ENCODE assay signal across 10 cellular contexts in genomic region chr3:121735047-121735696, GRCh38. TPM values are rescaled to one million over a fixed set of nuclear protein-coding genes. Genes with fewer than 3 reads are reported as not detected.
DNase-seq lines count a peak whose midpoint lies in the region; ATAC-seq lines count a peak whose summit lies in the region.
"Had no signal": no experiment of that assay in that cellular context is flagged by ENCODE, and none has a peak within 500 bp of the region (broad histone marks: within the 10 kb centered on the region; RNA-seq: fewer than 3 reads in every experiment).

No MANE protein-coding gene starts in this region.

- ATAC-seq in GM21737 (IDR thresholded peaks at IDR 0.05; ENCODE audit: unreplicated experiment) (peak; percentile 95), HG03354 (IDR thresholded peaks at IDR 0.05; ENCODE audit: poor library complexity, severe bottlenecking, unreplicated experiment) (peak; percentile 94)
- ATAC-seq in stimulated activated effector memory CD8-positive, alpha-beta T cell treated with anti-CD3 and anti-CD28 coated beads, Interleukin-12 subunit alpha, Interleukin-12 subunit beta, amount 100 ng/mL, for 72 hours: peak; percentile 97

- CTCF ChIA-PET in activated naive CD4-positive, alpha-beta T cell treated with anti-CD3 and anti-CD28 coated beads for 36 hours (lab: Charles Lee): interaction anchor here (0.6 kb wide), 1 partner anchor 10 kb away, joined by 3 read pairs; no protein-coding TSS in a partner anchor

- H3K9me3 Mint-ChIP-seq in activated naive CD4-positive, alpha-beta T cell treated with anti-CD3 and anti-CD28 coated beads for 36 hours: no peaks in the 10 kb centered on the region
- H3K9me3 Mint-ChIP-seq in stimulated activated effector memory CD8-positive, alpha-beta T cell treated with anti-CD3 and anti-CD28 coated beads, Interleukin-12 subunit alpha, Interleukin-12 subunit beta, amount 100 ng/mL, for 72 hours: no peaks in the 10 kb centered on the region

- intact Hi-C loops in activated naive CD4-positive, alpha-beta T cell treated with anti-CD3 and anti-CD28 coated beads for 36 hours (cut with micrococcal nuclease): loop anchor here (1.0 kb wide), 4 partner anchors 14 to 411 kb away; partner anchors contain the start of genes EAF2, GOLGB1, HCLS1 and IQCB1

- H3K36me3 Mint-ChIP-seq in activated naive CD4-positive, alpha-beta T cell treated with anti-CD3 and anti-CD28 coated beads for 36 hours (ENCODE audit: low read depth): peaks cover 6% of the 10 kb centered on the region
- peaks cover 7% of the 10 kb centered on the region for H3K36me3 Mint-ChIP-seq in stimulated activated effector memory CD8-positive, alpha-beta T cell treated with anti-CD3 and anti-CD28 coated beads, Interleukin-12 subunit alpha, Interleukin-12 subunit beta, amount 100 ng/mL, for 72 hours

- H3K4me3 Mint-ChIP-seq in activated naive CD4-positive, alpha-beta T cell treated with anti-CD3 and anti-CD28 coated beads for 36 hours: no peak overlapping the region
- no peak overlapping the region for H3K4me3 Mint-ChIP-seq in stimulated activated effector memory CD8-positive, alpha-beta T cell treated with anti-CD3 and anti-CD28 coated beads, Interleukin-12 subunit alpha, Interleukin-12 subunit beta, amount 100 ng/mL, for 72 hours

- peaks cover 38% of the 10 kb centered on the region for H3K4me1 Mint-ChIP-seq in activated naive CD4-positive, alpha-beta T cell treated with anti-CD3 and anti-CD28 coated beads for 36 hours (ENCODE audit: low read depth)
- peaks cover 52% of the 10 kb centered on the region for H3K4me1 Mint-ChIP-seq in stimulated activated effector memory CD8-positive, alpha-beta T cell treated with anti-CD3 and anti-CD28 coated beads, Interleukin-12 subunit alpha, Interleukin-12 subunit beta, amount 100 ng/mL, for 72 hours

- H3K27me3 Mint-ChIP-seq in activated naive CD4-positive, alpha-beta T cell treated with anti-CD3 and anti-CD28 coated beads for 36 hours (ENCODE audit: low read depth): no peaks in the 10 kb centered on the region

- H3K27ac Mint-ChIP-seq in activated naive CD4-positive, alpha-beta T cell treated with anti-CD3 and anti-CD28 coated beads for 36 hours: peak overlapping the region; percentile 0
- peak overlapping the region; percentile 26 for H3K27ac Mint-ChIP-seq in stimulated activated effector memory CD8-positive, alpha-beta T cell treated with anti-CD3 and anti-CD28 coated beads, Interleukin-12 subunit alpha, Interleukin-12 subunit beta, amount 100 ng/mL, for 72 hours

- no peak for DNase-seq in activated naive CD4-positive, alpha-beta T cell treated with anti-CD3 and anti-CD28 coated beads for 36 hours
- DNase-seq in activated naive CD4-positive, alpha-beta T cell treated with anti-CD3 and anti-CD28 coated beads, Interleukin-2, amount 50 U/mL, for 16 hours: no peak
- no peak for DNase-seq in stimulated activated effector memory CD8-positive, alpha-beta T cell treated with anti-CD3 and anti-CD28 coated beads, Interleukin-12 subunit alpha, Interleukin-12 subunit beta, amount 100 ng/mL, for 72 hours (ENCODE audit: low spot score in 2 of 2)
- no peak for DNase-seq in stimulated activated CD4-positive, alpha-beta T cell treated with anti-CD3 and anti-CD28 coated beads, Interleukin-4, amount 100 ng/mL, for 1 hour
- no peak for DNase-seq in SW480 (ENCODE audit: low spot score)
- no peak for DNase-seq in activated CD4-positive, alpha-beta T cell treated with anti-CD3 and anti-CD28 coated beads, Interleukin-2, amount 50 U/mL, for 1 hour
- DNase-seq: activated CD4-positive, alpha-beta T cell treated with anti-CD3 and anti-CD28 coated beads for 1 hour; PC-3 had no signal

RNA-seq across cellular contexts. Expression of gene GOLGB1, which starts 14.4 kb away (rescaled TPM):
- total RNA-seq in activated naive CD4-positive, alpha-beta T cell treated with anti-CD3 and anti-CD28 coated beads for 36 hours: 10 to 100 TPM; 18.2 to 19.7 TPM
